ENCODE assay signal across 8 cellular contexts in the genomic region with DNA sequence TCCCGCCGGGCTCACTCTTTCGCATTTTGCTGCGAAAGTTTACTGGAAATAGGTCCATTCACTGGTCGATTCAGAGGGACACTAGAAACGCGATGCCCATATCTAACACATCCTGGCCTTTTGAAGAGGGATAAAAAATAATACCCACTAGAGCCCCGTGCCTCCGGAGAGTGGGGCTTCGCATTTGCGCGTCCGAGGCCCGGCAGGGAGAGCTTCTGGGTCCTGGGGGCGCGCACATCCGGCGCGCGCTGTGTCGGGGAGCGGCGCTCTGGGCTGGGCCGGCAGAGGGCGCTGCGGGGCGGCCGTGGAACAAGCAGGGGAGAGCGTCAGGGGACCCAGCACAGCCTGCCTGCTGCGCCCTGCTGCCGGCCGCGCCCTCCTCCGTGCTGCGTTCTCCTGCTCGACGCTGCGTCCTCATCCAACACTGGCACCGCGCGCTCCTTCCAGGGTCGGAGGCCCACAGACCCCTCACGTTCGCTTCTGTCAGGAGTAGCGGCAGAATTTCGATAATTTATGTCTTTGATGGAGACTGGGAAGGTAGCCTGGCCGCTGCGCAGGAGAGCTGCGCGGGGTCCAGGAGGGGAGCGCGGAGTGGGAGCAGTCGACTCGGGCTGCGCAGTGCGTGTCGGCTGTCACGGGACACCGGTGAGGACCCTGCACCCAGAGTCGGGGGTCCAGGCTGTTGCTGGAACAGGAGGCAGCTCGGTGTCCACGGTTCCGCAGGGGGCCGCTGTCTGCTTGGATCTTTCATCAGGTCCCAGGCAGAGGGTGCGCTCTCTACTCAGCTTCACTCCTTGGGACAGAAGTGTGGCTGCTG. TPM values are rescaled to one million over a fixed set of nuclear protein-coding genes. Genes with fewer than 3 reads are reported as not detected.
DNase-seq lines count a peak whose midpoint lies in the region; ATAC-seq lines count a peak whose summit lies in the region.

No MANE protein-coding gene starts in this region.

- peak overlapping the region; percentile 71 for H3K4me3 Mint-ChIP-seq in activated CD4-positive, alpha-beta T cell treated with anti-CD3 and anti-CD28 coated beads for 36 hours

- ATAC-seq in GM18498 (IDR thresholded peaks at IDR 0.05; ENCODE audit: unreplicated experiment) (peak; percentile 100), HG02759 (IDR thresholded peaks at IDR 0.05; ENCODE audit: unreplicated experiment) (peak; percentile 98)
- peak; percentile 100 for ATAC-seq in activated CD4-positive, alpha-beta T cell treated with anti-CD3 and anti-CD28 coated beads for 36 hours

- H3K27ac Mint-ChIP-seq in activated CD4-positive, alpha-beta T cell treated with anti-CD3 and anti-CD28 coated beads for 36 hours = peak overlapping the region; percentile 72

- intact Hi-C loops in activated CD4-positive, alpha-beta T cell treated with anti-CD3 and anti-CD28 coated beads for 36 hours (cut with DNase I, micrococcal nuclease) = loop anchor here (1.0 to 5.0 kb wide), 7 partner anchors 126 to 1172 kb away; a partner anchor contains a TSS

- POLR2A ChIA-PET in activated CD4-positive, alpha-beta T cell treated with anti-CD3 and anti-CD28 coated beads for 36 hours (lab: Charles Lee) = no interaction called here

- H3K4me1 Mint-ChIP-seq in activated CD4-positive, alpha-beta T cell treated with anti-CD3 and anti-CD28 coated beads for 36 hours = peaks cover 2% of the 10 kb centered on the region

- H3K36me3 Mint-ChIP-seq in activated CD4-positive, alpha-beta T cell treated with anti-CD3 and anti-CD28 coated beads for 36 hours (ENCODE audit: low read depth) = no peaks in the 10 kb centered on the region

- H3K9me3 Mint-ChIP-seq in activated CD4-positive, alpha-beta T cell treated with anti-CD3 and anti-CD28 coated beads for 36 hours (ENCODE audit: low read depth) = no peaks in the 10 kb centered on the region

- CTCF ChIA-PET in activated CD4-positive, alpha-beta T cell treated with anti-CD3 and anti-CD28 coated beads for 36 hours (lab: Charles Lee) = interaction anchor here (0.5 to 2.2 kb wide), 21 partner anchors 9 to 1159 kb away, joined by 3 to 10 read pairs (median 3); a partner anchor contains a TSS

- H3K27me3 Mint-ChIP-seq in activated CD4-positive, alpha-beta T cell treated with anti-CD3 and anti-CD28 coated beads for 36 hours = peaks cover 24% of the 10 kb centered on the region

- DNase-seq in NCI-H1092 treated with DMSO at 0.1 percent for 48 hours (lab: John Stamatoyannopoulos, UW) (peak; percentile 11), cerebellum (ENCODE audit: low spot score) (peak; percentile 83), kidney glomerular epithelial cell (lab: John Stamatoyannopoulos, UW) (peak; percentile 44), NCI-H2107 (lab: John Stamatoyannopoulos, UW) (no peak)
- peak; percentile 92 for DNase-seq in activated CD4-positive, alpha-beta T cell treated with anti-CD3 and anti-CD28 coated beads for 36 hours
- DNase-seq in stimulated activated CD4-positive, alpha-beta T cell treated with anti-CD3 and anti-CD28 coated beads, Interleukin-15, amount 100 ng/mL, for 24 hours = peak; percentile 89

RNA-seq across cellular contexts. Expression of a gene that starts 41.5 kb away (rescaled TPM):
- 10 to 100 TPM; 14.1 to 15.2 TPM for total RNA-seq in activated CD4-positive, alpha-beta T cell treated with anti-CD3 and anti-CD28 coated beads for 36 hours
- 28.5 TPM for total RNA-seq in cerebellum
